Comparison of ENCODE assay signal across 1 cellular context in the genomic region with DNA sequence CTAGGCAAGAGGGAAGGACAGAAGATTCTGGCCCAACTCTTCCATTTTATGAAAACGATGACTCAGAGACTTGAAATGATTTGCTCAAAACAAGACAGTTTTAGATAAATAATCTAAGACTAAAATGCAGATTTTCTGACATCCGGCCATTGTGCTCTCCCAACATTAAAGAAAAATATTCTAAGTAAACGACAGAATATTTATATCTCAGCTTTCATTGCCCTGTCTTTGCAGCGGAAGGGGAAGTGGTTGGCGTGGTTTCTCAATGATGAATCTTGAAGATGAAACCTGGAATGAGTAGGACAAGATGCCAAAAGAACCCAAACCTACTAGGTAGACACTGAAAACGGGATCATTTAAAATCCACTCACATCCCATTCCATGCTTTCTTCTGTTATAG.
TF ChIP-seq lines count a peak whose summit lies in the region.

No MANE protein-coding gene starts in this region.

TF ChIP-seq in GM12891, 5 proteins besides CTCF, POLR2A, EP300 and RAD21:
- TF ChIP-seq POLR2AphosphoS5 (IDR thresholded peaks at IDR 0.05; ENCODE audit: low read depth, low read length) (no peak), TAF1 (IDR thresholded peaks at IDR 0.05; ENCODE audit: low read depth, low read length) (no peak), POU2F2 (IDR thresholded peaks at IDR 0.05; ENCODE audit: low read depth, low read length) (no peak), PAX5 (IDR thresholded peaks at IDR 0.05; ENCODE audit: insufficient read depth, low read length, severe bottlenecking) (no peak), SPI1 (IDR thresholded peaks at IDR 0.05; ENCODE audit: low read depth, low read length) (peak; percentile 61; the same call in 1 of the 2 replicates)
